ENCODE assay signal across 8 cellular contexts in genomic region chr5:171957591-171958251, GRCh38. TPM values are rescaled to one million over a fixed set of nuclear protein-coding genes. Genes with fewer than 3 reads are reported as not detected.
DNase-seq lines count a peak whose midpoint lies in the region; ATAC-seq and TF ChIP-seq lines count a peak whose summit lies in the region.

No MANE protein-coding gene starts in this region.

- no peaks in the 10 kb centered on the region for H3K9me3 ChIP-seq in IMR-90 (ENCODE audit: control insufficient read depth, insufficient read depth, low read length)

- TF ChIP-seq RAD21 in IMR-90 (IDR thresholded peaks at IDR 0.05; ENCODE audit: low read length), result no peak

- H3K79me1 ChIP-seq in IMR-90 (ENCODE audit: low read depth in 1 of 2, low read length in 2 of 2), result peaks cover 31 to 67% of the 10 kb centered on the region in 2 experiments

- ATAC-seq in GM18909 (IDR thresholded peaks at IDR 0.05; ENCODE audit: poor library complexity, unreplicated experiment) (peak; percentile 56), IMR-90 (ENCODE audit: low read depth) (no peak), GM18870 (IDR thresholded peaks at IDR 0.05; ENCODE audit: unreplicated experiment) (no peak)
- peak; percentile 83 for ATAC-seq in activated naive CD8-positive, alpha-beta T cell treated with anti-CD3 and anti-CD28 coated beads, Interleukin-2, amount 50 U/mL, for 24 hours

- H2BK15ac ChIP-seq in IMR-90 (ENCODE audit: low read depth, low read length), result no peak overlapping the region

- no peak overlapping the region for H3K4me2 ChIP-seq in IMR-90 (ENCODE audit: low read depth, low read length)

- no peaks in the 10 kb centered on the region for H3K27me3 Mint-ChIP-seq in activated naive CD8-positive, alpha-beta T cell treated with anti-CD3 and anti-CD28 coated beads, Interleukin-2, amount 50 U/mL, for 24 hours
- no peaks in the 10 kb centered on the region for H3K27me3 Mint-ChIP-seq in HFFc6 (ENCODE audit: insufficient read depth)

- no peak overlapping the region for H2AFZ ChIP-seq in IMR-90 (replicated peaks; ENCODE audit: low read length, poor library complexity)

- H4K91ac ChIP-seq in IMR-90 (ENCODE audit: insufficient read depth, low read depth, low read length), result peak overlapping the region; percentile 8; the same call in 1 of the 2 replicates

- peaks cover 41% of the 10 kb centered on the region for H4K20me1 ChIP-seq in IMR-90 (ENCODE audit: insufficient read depth, low read length)

- H3K36me3 ChIP-seq in IMR-90 (ENCODE audit: control insufficient read depth, insufficient read depth, low read length), result no peaks in the 10 kb centered on the region; the same call in 1 of the 2 replicates

- peaks cover 22% of the 10 kb centered on the region for H3K4me1 ChIP-seq in IMR-90 (ENCODE audit: control insufficient read depth, insufficient read depth, low read length)

- dilution Hi-C loops in IMR-90 (cut with HindIII; ENCODE audit: low sequenced_read_pairs, unreplicated experiment), result no loop called here

- TF ChIP-seq CTCF in IMR-90 (conservative IDR thresholded peaks at IDR 0.05; ENCODE audit: low read depth, low read length) (no peak), HFFc6 (IDR thresholded peaks at IDR 0.05) (no peak), GM10248 (IDR thresholded peaks at IDR 0.05; ENCODE audit: control extremely low read depth, extremely low read depth, low read depth, missing control alignments) (no peak)

- no peak overlapping the region for H3K4me3 ChIP-seq in IMR-90 (ENCODE audit: insufficient read depth, low read depth, low read length)

- H4K5ac ChIP-seq in IMR-90 (ENCODE audit: low read depth, low read length), result no peak overlapping the region

- H2BK20ac ChIP-seq in IMR-90 (ENCODE audit: low read depth, low read length), result no peak overlapping the region; the same call in none of the 2 replicates

- H3K4ac ChIP-seq in IMR-90 (ENCODE audit: low read depth, low read length), result peak overlapping the region; percentile 49; the same call in 1 of the 2 replicates

- peaks cover 8% of the 10 kb centered on the region for H3K36me3 Mint-ChIP-seq in activated naive CD8-positive, alpha-beta T cell treated with anti-CD3 and anti-CD28 coated beads, Interleukin-2, amount 50 U/mL, for 24 hours (ENCODE audit: low read depth)
- H3K36me3 Mint-ChIP-seq in HFFc6 (ENCODE audit: low read depth), result no peaks in the 10 kb centered on the region; the same call in 1 of the 2 replicates

- peak overlapping the region; percentile 49; the same call in 1 of the 2 replicates for H2AK5ac ChIP-seq in IMR-90 (ENCODE audit: low read depth, low read length)

- no peak overlapping the region for H2AK9ac ChIP-seq in IMR-90 (replicated peaks; ENCODE audit: low read depth, low read length, poor library complexity)

- no TSS peak for BruUV-seq in IMR-90 (replicated peaks; lab: Mats Ljungman, UMichigan)

- peaks cover 98% of the 10 kb centered on the region for H3K4me1 Mint-ChIP-seq in activated naive CD8-positive, alpha-beta T cell treated with anti-CD3 and anti-CD28 coated beads, Interleukin-2, amount 50 U/mL, for 24 hours
- peaks cover 78% of the 10 kb centered on the region for H3K4me1 Mint-ChIP-seq in HFFc6 (ENCODE audit: low read depth)

- intact Hi-C loops in IMR-90 (cut with micrococcal nuclease), result loop anchor here (5.0 kb wide), 1 partner anchor 40 kb away; no protein-coding TSS in a partner anchor

- WGBS in IMR-90 (ENCODE audit: extremely low coverage in 2 of 2, insufficient read length in 1 of 2), 2 experiments, result no CpG with 5 or more reads among the region's 9 CpGs

- in situ Hi-C loops in IMR-90 (cut with MboI; ENCODE audit: low sequenced_read_pairs), result no loop called here

- H3K9me1 ChIP-seq in IMR-90 (ENCODE audit: insufficient read depth, low read length), result peaks cover 12% of the 10 kb centered on the region

- no peak overlapping the region; the same call in 1 of the 2 replicates for H3K14ac ChIP-seq in IMR-90 (replicated peaks; ENCODE audit: low read depth, low read length)

- no peak for TF ChIP-seq POLR2A in IMR-90 (IDR thresholded peaks at IDR 0.05; ENCODE audit: low read depth, low read length)

- 0 out of 2 replicates have a peak overlapping the region, but pooled peaks have one; percentile 12 for H2BK120ac ChIP-seq in IMR-90 (ENCODE audit: low read depth, low read length)

- no peak overlapping the region for H3K56ac ChIP-seq in IMR-90 (ENCODE audit: extremely low read depth, insufficient read depth, low read length)

- no peaks in the 10 kb centered on the region for H3K27me3 ChIP-seq in IMR-90 (ENCODE audit: control insufficient read depth, insufficient read depth, low read length)

- H4K8ac ChIP-seq in IMR-90 (ENCODE audit: low read depth in 2 of 2, low read length in 2 of 2), result no peak overlapping the region

- H3K9me3 Mint-ChIP-seq in activated naive CD8-positive, alpha-beta T cell treated with anti-CD3 and anti-CD28 coated beads, Interleukin-2, amount 50 U/mL, for 24 hours, result no peaks in the 10 kb centered on the region
- no peaks in the 10 kb centered on the region for H3K9me3 Mint-ChIP-seq in HFFc6

- peak overlapping the region; percentile 60 for H3K4me3 Mint-ChIP-seq in activated naive CD8-positive, alpha-beta T cell treated with anti-CD3 and anti-CD28 coated beads, Interleukin-2, amount 50 U/mL, for 24 hours
- H3K4me3 Mint-ChIP-seq in HFFc6, result no peak overlapping the region

- H3K9ac ChIP-seq in IMR-90 (ENCODE audit: low read depth, low read length), result no peak overlapping the region

- peak overlapping the region; percentile 94 for H3K27ac Mint-ChIP-seq in activated naive CD8-positive, alpha-beta T cell treated with anti-CD3 and anti-CD28 coated beads, Interleukin-2, amount 50 U/mL, for 24 hours
- no peak overlapping the region for H3K27ac Mint-ChIP-seq in HFFc6

- no peak overlapping the region for H2BK5ac ChIP-seq in IMR-90 (ENCODE audit: low read depth, low read length, poor library complexity, severe bottlenecking)

- no peak overlapping the region for H3K27ac ChIP-seq in IMR-90 (ENCODE audit: insufficient read depth, low read length)

- CTCF ChIA-PET in IMR-90 (lab: Yijun Ruan, JAX) (no interaction called here), GM10248 (lab: Yijun Ruan, JAX) (no interaction called here)

- H3K18ac ChIP-seq in IMR-90 (ENCODE audit: low read depth, low read length), result no peak overlapping the region

- no peak for DNase-seq in IMR-90
- peak; percentile 74 for DNase-seq in activated naive CD8-positive, alpha-beta T cell treated with anti-CD3 and anti-CD28 coated beads, Interleukin-2, amount 50 U/mL, for 24 hours
- peak; percentile 81 for DNase-seq in stimulated activated CD4-positive, alpha-beta T cell treated with anti-CD3 and anti-CD28 coated beads, Interleukin-15, amount 100 ng/mL, for 24 hours
- DNase-seq in HFFc6, result no peak
- no peak for DNase-seq in GM10248 (ENCODE audit: extremely low spot score)
- no peak for DNase-seq in SKM-1 (lab: John Stamatoyannopoulos, UW; ENCODE audit: unreplicated experiment)

- POLR2A ChIA-PET in IMR-90 (lab: Charles Lee; ENCODE audit: unreplicated experiment) (interaction anchor here (0.5 kb wide), 1 partner anchor 13 kb away, joined by 3 read pairs; no protein-coding TSS in a partner anchor), GM10248 (lab: Yijun Ruan, JAX) (no interaction called here)

- peak overlapping the region; percentile 23; the same call in 1 of the 2 replicates for H3K23ac ChIP-seq in IMR-90 (ENCODE audit: low read depth, low read length)

TF ChIP-seq in IMR-90, 13 proteins besides CTCF, POLR2A, EP300 and RAD21:
- TF ChIP-seq CHD1 (IDR thresholded peaks at IDR 0.05; ENCODE audit: low read depth, low read length) (no peak), SMC3 (IDR thresholded peaks at IDR 0.05; ENCODE audit: low read depth, low read length) (no peak), FOS (IDR thresholded peaks at IDR 0.05; ENCODE audit: low read depth, low read length) (no peak), BHLHE40 (IDR thresholded peaks at IDR 0.05; ENCODE audit: low read depth, low read length) (no peak), MXI1 (IDR thresholded peaks at IDR 0.05; ENCODE audit: borderline replicate concordance, low read depth, low read length) (no peak), USF2 (IDR thresholded peaks at IDR 0.05; ENCODE audit: low read depth, low read length) (no peak), RFX5 (IDR thresholded peaks at IDR 0.05; ENCODE audit: low read depth, low read length) (no peak), MAZ (IDR thresholded peaks at IDR 0.05; ENCODE audit: borderline replicate concordance, low read depth, low read length) (no peak), CEBPB (IDR thresholded peaks at IDR 0.05; ENCODE audit: low read depth, low read length) (no peak), MAFK (IDR thresholded peaks at IDR 0.05; ENCODE audit: low read depth, low read length) (no peak), NFE2L2 (IDR thresholded peaks at IDR 0.05; ENCODE audit: low read depth, low read length) (no peak), ELK1 (IDR thresholded peaks at IDR 0.05; ENCODE audit: borderline replicate concordance, low read depth, low read length) (no peak), RCOR1 (IDR thresholded peaks at IDR 0.05; ENCODE audit: insufficient replicate concordance, low read length) (no peak)

RNA-seq across cellular contexts. Expression of gene FBXW11, which starts 48.7 kb away (rescaled TPM):
- 97.1 and 100 TPM in 2 replicates for total RNA-seq in IMR-90 (2012; rRNA removed)
- 29.1 and 34.3 TPM in 2 replicates for polyA plus RNA-seq in IMR-90 (2012; rRNA removed)
- 14.9 and 17.1 TPM in 2 replicates for polyA plus RNA-seq in IMR-90 (2012; cell fraction: cytosol; rRNA removed)
- 10.5 and 28.9 TPM in 2 replicates for polyA plus RNA-seq in IMR-90 (2012; cell fraction: nucleus; rRNA removed; ENCODE audit: low replicate concordance)
- total RNA-seq in HFFc6 (2021; fragmentation: NEBNext Ultra II Directional; extraction: Animal tissue kit (Norgen Biotek cat#: 25700)), result 10 to 100 TPM; 54.5 to 60.5 (median 58.5) TPM

Comparison
In these comparisons a context has a peak if more than half of its experiments do, and no peak if none do; other contexts are left out.
1. ATAC-seq: peak in GM18909 (single experiment) and activated naive CD8-positive, alpha-beta T cell treated with anti-CD3 and anti-CD28 coated beads, Interleukin-2, amount 50 U/mL, for 24 hours (single experiment); none in IMR-90 (single experiment) and GM18870 (single experiment).
2. DNase-seq: peak in activated naive CD8-positive, alpha-beta T cell treated with anti-CD3 and anti-CD28 coated beads, Interleukin-2, amount 50 U/mL, for 24 hours (single experiment) and stimulated activated CD4-positive, alpha-beta T cell treated with anti-CD3 and anti-CD28 coated beads, Interleukin-15, amount 100 ng/mL, for 24 hours (single experiment); none in IMR-90 (single experiment), HFFc6 (single experiment), GM10248 (single experiment) and SKM-1 (single experiment).